Comparison of ENCODE assay signal across 11 cellular contexts in the genomic region with DNA sequence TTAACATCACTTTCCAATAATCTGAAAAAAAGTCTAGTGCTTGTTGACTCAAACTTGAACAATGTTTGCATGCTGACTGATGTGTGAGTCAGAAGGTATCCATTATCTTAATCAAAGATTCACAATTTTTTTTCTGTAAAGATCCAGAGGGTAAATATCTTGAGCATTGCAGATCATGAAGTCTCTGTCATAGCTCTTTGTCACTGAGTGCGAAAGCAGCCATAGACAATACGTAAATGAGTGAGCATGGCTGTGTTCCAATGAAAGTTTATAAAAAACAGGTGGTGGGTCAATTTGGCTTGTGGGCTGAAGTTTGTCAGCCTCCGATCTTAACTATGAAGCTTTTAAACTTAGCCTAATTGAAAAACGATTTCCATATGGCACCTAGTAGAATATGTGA. TPM values are rescaled to one million over a fixed set of nuclear protein-coding genes. Genes with fewer than 3 reads are reported as not detected.
DNase-seq lines count a peak whose midpoint lies in the region; ATAC-seq and TF ChIP-seq lines count a peak whose summit lies in the region.
"Had no signal": no experiment of that assay in that cellular context is flagged by ENCODE, and none has a peak within 500 bp of the region (broad histone marks: within the 10 kb centered on the region; RNA-seq: fewer than 3 reads in every experiment).

No MANE protein-coding gene starts in this region.

- intact Hi-C loops in PC-9 (cut with micrococcal nuclease; ENCODE audit: unreplicated experiment): loop anchor here (5.0 to 10.0 kb wide), 2 partner anchors 85 to 112 kb away; no protein-coding TSS in a partner anchor

- H3K9me2 ChIP-seq in PC-9 (ENCODE audit: insufficient read depth): no peaks in the 10 kb centered on the region

- H2AFZ ChIP-seq in PC-9: no peak overlapping the region

- peak overlapping the region; percentile 90 for H3K27ac ChIP-seq in PC-9

- H3K27me3 ChIP-seq in PC-9 (ENCODE audit: insufficient read depth, low read depth) (no peaks in the 10 kb centered on the region), skeletal muscle satellite cell (ENCODE audit: control insufficient read depth, insufficient read depth, low read length) (peaks cover 9% of the 10 kb centered on the region)
- H3K27me3 ChIP-seq: adrenal gland had no signal

- H3K4me2 ChIP-seq in PC-9 (peak overlapping the region; percentile 81), skeletal muscle satellite cell (ENCODE audit: low read length) (peak overlapping the region; percentile 40)

- H3K36me3 ChIP-seq in PC-9 (ENCODE audit: low read depth) (no peaks in the 10 kb centered on the region), skeletal muscle satellite cell (ENCODE audit: insufficient read depth, low read length) (no peaks in the 10 kb centered on the region)
- H3K36me3 ChIP-seq: adrenal gland had no signal

- POLR2A ChIA-PET in PC-9 (lab: Charles Lee; ENCODE audit: unreplicated experiment): interaction anchor here (0.6 kb wide), 2 partner anchors 52 to 185 kb away, joined by 3 to 8 read pairs; no protein-coding TSS in a partner anchor

- H3K4me3 ChIP-seq in PC-9 (peak overlapping the region; percentile 44; the same call in 1 of the 2 replicates), epithelial cell of esophagus (ENCODE audit: low read length) (no peak overlapping the region), skeletal muscle satellite cell (ENCODE audit: low read length) (no peak overlapping the region)
- H3K4me3 ChIP-seq: adrenal gland had no signal

- H3K4me1 ChIP-seq in PC-9 (replicated peaks; ENCODE audit: insufficient read depth) (peaks cover 48% of the 10 kb centered on the region), skeletal muscle satellite cell (ENCODE audit: control insufficient read depth, insufficient read depth, low read length) (peaks cover 21% of the 10 kb centered on the region)

- ATAC-seq in GM19351 (IDR thresholded peaks at IDR 0.05; ENCODE audit: unreplicated experiment): no peak

- peaks cover 76% of the 10 kb centered on the region for H3K79me2 ChIP-seq in PC-9 (ENCODE audit: low read depth)

- no peak overlapping the region for H3K9ac ChIP-seq in skeletal muscle satellite cell (ENCODE audit: low read depth, low read length)

- DNase-seq in GM04503 (ENCODE audit: low read depth) (peak; percentile 34), PC-9 (peak; percentile 10 to 92), epithelial cell of esophagus (ENCODE audit: low read depth) (peak; percentile 74), NCI-H526 (lab: John Stamatoyannopoulos, UW) (no peak), NCI-H1694 (lab: John Stamatoyannopoulos, UW) (no peak)
- DNase-seq: adrenal gland; DND-41; effector CD8-positive, alpha-beta T cell; NCI-H1694 treated with DMSO at 0.1 percent for 48 hours had no signal

- H3F3A ChIP-seq in PC-9 (ENCODE audit: insufficient read depth, low read depth): peaks cover 36% of the 10 kb centered on the region

- TF ChIP-seq CTCF in PC-9 (conservative IDR thresholded peaks at IDR 0.05): no peak
- TF ChIP-seq CTCF in epithelial cell of esophagus (IDR thresholded peaks at IDR 0.05; ENCODE audit: insufficient read depth, low read depth, low read length, missing control alignments): no peak

- H3K9me3 ChIP-seq in PC-9 (ENCODE audit: insufficient read depth, low read depth) (no peaks in the 10 kb centered on the region), skeletal muscle satellite cell (replicated peaks; ENCODE audit: low read length) (no peaks in the 10 kb centered on the region)
- H3K9me3 ChIP-seq: adrenal gland had no signal

- no TSS peak for BruUV-seq in PC-9 (replicated peaks; lab: Mats Ljungman, UMichigan)

- no peaks in the 10 kb centered on the region for H4K20me1 ChIP-seq in PC-9 (ENCODE audit: insufficient read depth)

- CTCF ChIA-PET in PC-9 (lab: Charles Lee): no interaction called here

RNA-seq across cellular contexts. Expression of gene NHS, which starts 37.7 kb away (rescaled TPM):
- total RNA-seq in PC-9 (2021): 6.0 and 6.7 TPM in 2 replicates
- 0.22 and 0.25 TPM in 2 replicates for total RNA-seq in skeletal muscle satellite cell (2012; rRNA removed)

Comparison
In these comparisons a context has a peak if more than half of its experiments do, and no peak if none do; other contexts are left out.
1. DNase-seq: peak in GM04503 (single experiment), PC-9 (2 of 2) and epithelial cell of esophagus (single experiment); none in NCI-H526 (0 of 2) and NCI-H1694 (single experiment).